7 cellular contexts compared by ENCODE assay signal in genomic region chr16:31674686-31675085, GRCh38.
"Had no signal": no experiment of that assay in that cellular context is flagged by ENCODE, and none has a peak within 500 bp of the region (broad histone marks: within the 10 kb centered on the region; RNA-seq: fewer than 3 reads in every experiment).

No MANE protein-coding gene starts in this region.

- H3K27ac ChIP-seq: HL-60 had no signal

- FAIRE-seq: H1, H54 had no signal

- ATAC-seq: GM23338 had no signal

- H3K4me3 ChIP-seq: GM23338 had no signal

- DNase-seq: H9, HCEC 1CT, KG1 had no signal

- H2AFZ ChIP-seq: GM23338 had no signal

- H3K4me2 ChIP-seq: GM23338 had no signal
